In genomic region chr2:242020196-242021004, GRCh38 we compare ENCODE assay signal across 10 cellular contexts.
A peak's percentile ranks its signal among the peaks of the same experiment; 100 is the strongest.
DNase-seq lines count a peak whose midpoint lies in the region; ATAC-seq, FAIRE-seq and TF ChIP-seq lines count a peak whose summit lies in the region.
"Had no signal": no experiment of that assay in that cellular context is flagged by ENCODE, and none has a peak within 500 bp of the region (broad histone marks: within the 10 kb centered on the region; RNA-seq: fewer than 3 reads in every experiment).

No MANE protein-coding gene starts in this region.

- peak; percentile 33 to 34 for TF ChIP-seq RAD21 in A549 (conservative IDR thresholded peaks at IDR 0.05 in 1 of 2, IDR thresholded peaks at IDR 0.05 in 1 of 2)

- H3K4me2 ChIP-seq in A549 (no peak overlapping the region), hepatocyte (no peak overlapping the region), PC-3 (ENCODE audit: low read length) (no peak overlapping the region)

- no peak for TF ChIP-seq EP300 in A549 (IDR thresholded peaks at IDR 0.05)

- no peak overlapping the region for H3K9ac ChIP-seq in PC-3 (ENCODE audit: low read length)

- intact Hi-C loops in PC-3 (cut with micrococcal nuclease), result no loop called here

- peak in 1 of 2 experiments; percentile 75; a peak in 4 of 6 replicates for ATAC-seq in A549
- no peak for ATAC-seq in GM19455 (IDR thresholded peaks at IDR 0.05; ENCODE audit: unreplicated experiment)
- no peak for ATAC-seq in PC-3
- ATAC-seq: T-helper 17 cell had no signal

- DNase-seq in A549 (ENCODE audit: low read depth in 1 of 2, low spot score in 1 of 2) (peak in 1 of 2 experiments; percentile 24), GM12865 (ENCODE audit: low read depth) (no peak), SK-MEL-5 (ENCODE audit: low read depth, low spot score) (peak; percentile 64), hepatocyte (ENCODE audit: low spot score) (peak; percentile 28), GM19240 (ENCODE audit: insufficient read length, low spot score) (no peak), PC-3 (no peak)
- no peak for DNase-seq in activated CD4-positive, CD25-positive, alpha-beta regulatory T cell treated with anti-CD3 and anti-CD28 coated beads, Interleukin-2, amount 50 U/mL, for 72 hours
- DNase-seq: immature natural killer cell, T-helper 17 cell had no signal

- H3F3A ChIP-seq in PC-3 (ENCODE audit: low read length, unreplicated experiment), result no peaks in the 10 kb centered on the region

- no peak for TF ChIP-seq POLR2A in A549 (IDR thresholded peaks at IDR 0.05; ENCODE audit: low read length)

- in situ Hi-C loops in SK-MEL-5 (cut with HindIII; ENCODE audit: low pct_unique_long_range_greater_than_20kb, low sequenced_read_pairs), result no loop called here

- CTCF ChIA-PET in A549 (lab: Yijun Ruan, JAX), result interaction anchor here (1.3 kb wide), 1 partner anchor 23 kb away, joined by 3 read pairs; no protein-coding TSS in a partner anchor
- CTCF ChIA-PET in PC-3 (lab: Charles Lee), result no interaction called here

- H3K4me3 ChIP-seq in A549 (no peak overlapping the region), GM12865 (ENCODE audit: low read depth, low read length) (no peak overlapping the region), hepatocyte (no peak overlapping the region), PC-3 (ENCODE audit: low read length) (no peak overlapping the region)

- H3K36me3 ChIP-seq in hepatocyte (replicated peaks; ENCODE audit: insufficient read depth, low read depth), result no peaks in the 10 kb centered on the region
- H3K36me3 ChIP-seq in PC-3 (ENCODE audit: low read depth, low read length), result no peaks in the 10 kb centered on the region

- no peak overlapping the region for H2AFZ ChIP-seq in hepatocyte
- H2AFZ ChIP-seq in PC-3 (ENCODE audit: low read length), result no peak overlapping the region

- 31% methylated on average over 26 of the region's 26 CpGs for WGBS in A549 (ENCODE audit: missing lambda C conversion rate)
- 75% methylated on average over 25 of the region's 26 CpGs for WGBS in hepatocyte (ENCODE audit: low lambda C conversion rate, missing lambda C conversion rate)

- no peak for FAIRE-seq in A549 (lab: Jason Lieb, UNC)

- H3K79me2 ChIP-seq in hepatocyte, result no peaks in the 10 kb centered on the region
- no peaks in the 10 kb centered on the region for H3K79me2 ChIP-seq in PC-3 (ENCODE audit: low read length)

- H3K4me1 ChIP-seq in A549 (no peaks in the 10 kb centered on the region), hepatocyte (ENCODE audit: insufficient read depth) (no peaks in the 10 kb centered on the region), PC-3 (ENCODE audit: insufficient read depth, low read length) (no peaks in the 10 kb centered on the region)

- H3K9me2 ChIP-seq in hepatocyte (replicated peaks; ENCODE audit: insufficient read depth) (no peaks in the 10 kb centered on the region), PC-3 (replicated peaks; ENCODE audit: low read length) (no peaks in the 10 kb centered on the region)

- H3K9me3 ChIP-seq in A549 (peaks cover 6% of the 10 kb centered on the region; the same call in 1 of the 3 replicates), hepatocyte (ENCODE audit: low read depth) (no peaks in the 10 kb centered on the region), PC-3 (ENCODE audit: low read length) (no peaks in the 10 kb centered on the region)

- H4K20me1 ChIP-seq in hepatocyte (ENCODE audit: insufficient read depth, poor library complexity, severe bottlenecking) (no peaks in the 10 kb centered on the region), PC-3 (ENCODE audit: low read length) (no peaks in the 10 kb centered on the region)

- no peak overlapping the region for H3K27ac ChIP-seq in A549
- no peak overlapping the region for H3K27ac ChIP-seq in hepatocyte
- no peak overlapping the region for H3K27ac ChIP-seq in PC-3 (ENCODE audit: low read length)

- TF ChIP-seq CTCF in A549 (IDR thresholded peaks at IDR 0.05), result peak; percentile 5; the same call in 1 of the 3 replicates
- TF ChIP-seq CTCF in GM12865 (IDR thresholded peaks at IDR 0.05; ENCODE audit: insufficient read depth, low read depth, low read length, missing control alignments), result peak; percentile 5
- peak; percentile 12 for TF ChIP-seq CTCF in hepatocyte (IDR thresholded peaks at IDR 0.05; ENCODE audit: poor library complexity)
- no peak for TF ChIP-seq CTCF in PC-3 (conservative IDR thresholded peaks at IDR 0.05; ENCODE audit: low read depth, low read length)

- no peaks in the 10 kb centered on the region for H3K27me3 ChIP-seq in hepatocyte
- H3K27me3 ChIP-seq in PC-3 (ENCODE audit: low read length), result peaks cover 48% of the 10 kb centered on the region

- no TSS peak for BruUV-seq in PC-3 (replicated peaks; lab: Mats Ljungman, UMichigan)

- POLR2A ChIA-PET in A549 (lab: Yijun Ruan, JAX), result no interaction called here
- POLR2A ChIA-PET in PC-3 (lab: Charles Lee; ENCODE audit: unreplicated experiment), result no interaction called here

TF ChIP-seq in A549, 52 proteins besides CTCF, POLR2A, EP300 and RAD21:
- TF ChIP-seq SMC3 (IDR thresholded peaks at IDR 0.05) (0 out of 3 replicates have a peak, but pooled peaks have one; percentile 20), HOXB5 (CRISPR knock-in tag; IDR thresholded peaks at IDR 0.05) (no peak), MAFK (IDR thresholded peaks at IDR 0.05; ENCODE audit: partially characterized antibody) (no peak), NFE2L2 (conservative IDR thresholded peaks at IDR 0.05; ENCODE audit: low read length) (no peak), MAX (IDR thresholded peaks at IDR 0.05) (no peak), HOXA7 (CRISPR knock-in tag; IDR thresholded peaks at IDR 0.05) (no peak)

Comparison
In these comparisons a context has a peak if more than half of its experiments do, and no peak if none do; other contexts are left out.
1. DNase-seq: peak in SK-MEL-5 (single experiment) and hepatocyte (single experiment); none in GM12865 (single experiment), activated CD4-positive, CD25-positive, alpha-beta regulatory T cell treated with anti-CD3 and anti-CD28 coated beads, Interleukin-2, amount 50 U/mL, for 72 hours (single experiment), GM19240 (single experiment) and PC-3 (single experiment).